Comparison of ENCODE assay signal across 27 cellular contexts in the genomic region with DNA sequence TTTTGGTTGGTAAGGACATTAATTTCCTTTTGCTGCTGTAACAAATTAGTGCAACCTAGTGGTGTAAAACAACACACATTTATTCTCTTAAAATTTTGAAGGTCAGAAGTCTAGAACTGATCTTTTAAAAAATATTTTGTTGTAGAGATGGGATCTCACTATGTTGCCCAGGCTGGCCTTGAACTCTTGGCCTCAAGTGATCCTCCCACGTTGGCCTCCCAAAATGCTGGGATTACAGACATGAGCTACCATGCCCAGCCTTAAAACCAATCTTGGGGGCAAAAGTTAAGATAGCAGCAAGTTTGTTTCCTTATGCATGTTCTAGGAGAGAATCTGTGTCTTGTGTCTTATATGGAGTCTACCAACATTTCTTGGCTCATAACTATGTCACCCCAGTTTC.
"Had no signal": no experiment of that assay in that cellular context is flagged by ENCODE, and none has a peak within 500 bp of the region (broad histone marks: within the 10 kb centered on the region; RNA-seq: fewer than 3 reads in every experiment).

No MANE protein-coding gene starts in this region.

- H3K4me1 Mint-ChIP-seq: endodermal cell, mesothelial cell of epicardium had no signal

- H3K27ac ChIP-seq: colonic mucosa, epithelial cell of prostate, esophagus squamous epithelium, gastrocnemius medialis, heart right ventricle, left lung, lower lobe of right lung had no signal

- DNase-seq: colonic mucosa; cortex of kidney; effector CD8-positive, alpha-beta T cell; effector memory CD8-positive, alpha-beta T cell; endodermal cell; erythroblast; esophagus squamous epithelium; foreskin fibroblast; foreskin melanocyte; gastrocnemius medialis; glutamatergic neuron; head of caudate nucleus; heart right ventricle; hippocampal formation; left cardiac atrium; left lung; left ventricle myocardium superior; lower lobe of right lung; mesenchymal stem cell; mucosa of descending colon had no signal

- H3K9me3 ChIP-seq: colonic mucosa, esophagus squamous epithelium, gastrocnemius medialis, heart right ventricle, left lung, lower lobe of right lung, mucosa of descending colon had no signal

- H3K9me3 Mint-ChIP-seq: dendritic cell treated with granulocyte-macrophage colony-stimulating factor and Interleukin-4, amounts not matched to agents 40 ng/mL and 50 ng/mL, for 4 days; effector memory CD8-positive, alpha-beta T cell had no signal

- H3K27me3 ChIP-seq: colonic mucosa, esophagus squamous epithelium, gastrocnemius medialis, heart right ventricle, left lung had no signal

- H3K27me3 Mint-ChIP-seq: dendritic cell treated with granulocyte-macrophage colony-stimulating factor and Interleukin-4, amounts not matched to agents 40 ng/mL and 50 ng/mL, for 4 days; effector memory CD8-positive, alpha-beta T cell had no signal

- ATAC-seq: effector memory CD8-positive, alpha-beta T cell; esophagus mucosa; gastrocnemius medialis; heart right ventricle; left cardiac atrium; left lung; left ventricle myocardium superior; lower lobe of right lung; mucosa of descending colon had no signal

- H3K4me3 ChIP-seq: colonic mucosa, esophagus squamous epithelium, gastrocnemius medialis, heart right ventricle, left lung, lower lobe of right lung, mucosa of descending colon had no signal

- H3K4me3 Mint-ChIP-seq: dendritic cell treated with granulocyte-macrophage colony-stimulating factor and Interleukin-4, amounts not matched to agents 40 ng/mL and 50 ng/mL, for 4 days; effector memory CD8-positive, alpha-beta T cell; endodermal cell; mesothelial cell of epicardium had no signal

- H3K4me1 ChIP-seq: colonic mucosa, esophagus squamous epithelium, gastrocnemius medialis, left lung, lower lobe of right lung had no signal

- FAIRE-seq: endometrium, islet of Langerhans, keratinocyte had no signal

- H3K27ac Mint-ChIP-seq: dendritic cell treated with granulocyte-macrophage colony-stimulating factor and Interleukin-4, amounts not matched to agents 40 ng/mL and 50 ng/mL, for 4 days; endodermal cell; mesothelial cell of epicardium had no signal
